In the genomic region with DNA sequence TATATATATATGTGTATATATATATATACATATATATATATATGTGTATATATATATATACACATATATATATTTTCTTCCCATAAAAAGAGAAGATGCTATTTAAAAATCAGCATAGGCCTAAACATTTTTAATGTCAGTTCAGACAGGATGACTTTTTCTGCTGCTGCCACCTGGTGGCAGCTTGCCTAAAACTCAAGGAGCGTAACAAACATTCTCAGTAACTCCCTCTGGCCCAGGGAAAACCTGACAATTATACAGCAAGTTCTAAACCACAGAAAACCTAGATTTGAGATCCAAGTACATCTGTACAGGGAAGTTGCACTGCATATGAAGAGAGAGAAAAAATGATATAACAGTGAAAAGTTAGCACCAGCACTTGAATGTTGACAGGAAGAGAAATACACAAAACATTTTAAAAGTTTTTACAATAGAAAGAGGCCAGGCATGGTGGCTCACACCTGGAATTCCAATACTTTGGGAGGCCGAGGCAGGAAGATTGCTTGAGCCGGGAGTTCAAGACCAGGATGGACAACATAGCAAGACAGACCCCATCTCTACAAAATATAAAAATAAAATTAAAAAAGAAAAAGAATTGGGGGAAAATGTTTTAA, we compare ENCODE assay signal across 8 cellular contexts. TPM values are rescaled to one million over a fixed set of nuclear protein-coding genes. Genes with fewer than 3 reads are reported as not detected.
DNase-seq lines count a peak whose midpoint lies in the region; ATAC-seq and TF ChIP-seq lines count a peak whose summit lies in the region.

No MANE protein-coding gene starts in this region.

- no peak overlapping the region for H3K27ac ChIP-seq in CD4-positive, alpha-beta T cell (ENCODE audit: low read depth, low read length)
- H3K27ac ChIP-seq in VCaP = no peak overlapping the region
- no peak overlapping the region for H3K27ac ChIP-seq in substantia nigra (ENCODE audit: low read depth, low read length, poor library complexity, severe bottlenecking)

- no peak overlapping the region for H3K4me3 Mint-ChIP-seq in CD4-positive, alpha-beta T cell

- peaks cover 37% of the 10 kb centered on the region for H3K27me3 Mint-ChIP-seq in CD4-positive, alpha-beta T cell

- TF ChIP-seq CTCF in CD4-positive, alpha-beta T cell (IDR thresholded peaks at IDR 0.05) = peak; percentile 73
- peak; percentile 83 for TF ChIP-seq CTCF in VCaP (conservative IDR thresholded peaks at IDR 0.05)

- H3K27ac Mint-ChIP-seq in CD4-positive, alpha-beta T cell = no peak overlapping the region

- H3K9me3 ChIP-seq in CD4-positive, alpha-beta T cell (ENCODE audit: control insufficient read depth, low read length) = no peaks in the 10 kb centered on the region

- DNase-seq in CD4-positive, alpha-beta T cell = peak in 9 of 10 experiments; percentile 5 to 48 (median 16)
- DNase-seq in NCI-H1694 (lab: John Stamatoyannopoulos, UW) = peak; percentile 6
- DNase-seq in dedifferentiated amniotic fluid mesenchymal stem cell (ENCODE audit: extremely low spot score) = peak; percentile 61
- DNase-seq in medulla oblongata (ENCODE audit: extremely low spot score) = peak; percentile 76
- peak in 26 of 49 donors; percentile 1 to 47 (median 10) for DNase-seq in substantia nigra (lab: John Stamatoyannopoulos, UW)
- no peak for DNase-seq in T-helper 9 cell

- no peaks in the 10 kb centered on the region for H3K9me3 Mint-ChIP-seq in CD4-positive, alpha-beta T cell

- no peaks in the 10 kb centered on the region for H3K27me3 ChIP-seq in CD4-positive, alpha-beta T cell (ENCODE audit: control insufficient read depth, insufficient read depth, low read length)

- no peaks in the 10 kb centered on the region for H3K4me1 Mint-ChIP-seq in CD4-positive, alpha-beta T cell (ENCODE audit: low read depth)

- intact Hi-C loops in CD4-positive, alpha-beta T cell (cut with DNase I, micrococcal nuclease) = loop anchor here in 1 of 2 experiments (2.0 to 5.0 kb wide), 2 partner anchors 172 to 514 kb away; no protein-coding TSS in a partner anchor

- CTCF ChIA-PET in CD4-positive, alpha-beta T cell (lab: Charles Lee) = interaction anchor here (0.6 to 1.4 kb wide), 7 partner anchors 9 to 1046 kb away, joined by 3 to 6 read pairs (median 3); no protein-coding TSS in a partner anchor

- H3K36me3 Mint-ChIP-seq in CD4-positive, alpha-beta T cell (ENCODE audit: low read depth) = no peaks in the 10 kb centered on the region

- ATAC-seq in CD4-positive, alpha-beta T cell (ENCODE audit: poor library complexity) = no peak
- peak; percentile 55 for ATAC-seq in GM21381 (IDR thresholded peaks at IDR 0.05; ENCODE audit: unreplicated experiment)

- POLR2A ChIA-PET in CD4-positive, alpha-beta T cell (lab: Charles Lee) = no interaction called here

RNA-seq across cellular contexts. Expression of gene OR8A1, which starts 16.6 kb away (rescaled TPM):
- not detected for total RNA-seq in CD4-positive, alpha-beta T cell

RNA-seq across cellular contexts. Expression of gene PANX3, which starts 24.9 kb away (rescaled TPM):
- total RNA-seq in CD4-positive, alpha-beta T cell = not detected

RNA-seq across cellular contexts. Expression of gene TBRG1, which starts 36.3 kb away (rescaled TPM):
- total RNA-seq in CD4-positive, alpha-beta T cell = 10 to 100 TPM; 62.4 to 65.9 TPM

RNA-seq across cellular contexts. Expression of gene OR8B12, which starts 42.9 kb away (rescaled TPM):
- total RNA-seq in CD4-positive, alpha-beta T cell = not detected
